7 cellular contexts compared by ENCODE assay signal in genomic region chr7:149284850-149285580, GRCh38.
A peak's percentile ranks its signal among the peaks of the same experiment; 100 is the strongest.
DNase-seq lines count a peak whose midpoint lies in the region; ATAC-seq and TF ChIP-seq lines count a peak whose summit lies in the region.

No MANE protein-coding gene starts in this region.

- H3K4me1 Mint-ChIP-seq in central memory CD8-positive, alpha-beta T cell: peaks cover 36% of the 10 kb centered on the region

- peak; percentile 94 for ATAC-seq in GM18505 (IDR thresholded peaks at IDR 0.05; ENCODE audit: unreplicated experiment)
- peak; percentile 97 for ATAC-seq in HG02938 (IDR thresholded peaks at IDR 0.05; ENCODE audit: unreplicated experiment)
- peak; percentile 93 for ATAC-seq in central memory CD8-positive, alpha-beta T cell (replicated peaks; ENCODE audit: extremely low read depth, poor library complexity, severe bottlenecking)

- H3K9me3 Mint-ChIP-seq in central memory CD8-positive, alpha-beta T cell: no peaks in the 10 kb centered on the region

- peak overlapping the region; percentile 75 for H3K27ac Mint-ChIP-seq in central memory CD8-positive, alpha-beta T cell (ENCODE audit: low read depth)

- peak; percentile 60 for TF ChIP-seq POLR2A in GM18505 (IDR thresholded peaks at IDR 0.05; ENCODE audit: borderline replicate concordance, extremely low read depth, insufficient read depth, insufficient read length)

- peak overlapping the region; percentile 83 for H3K4me3 Mint-ChIP-seq in central memory CD8-positive, alpha-beta T cell

- no peaks in the 10 kb centered on the region for H3K27me3 Mint-ChIP-seq in central memory CD8-positive, alpha-beta T cell

- H3K36me3 Mint-ChIP-seq in central memory CD8-positive, alpha-beta T cell (ENCODE audit: insufficient read depth): peaks cover 8% of the 10 kb centered on the region

- DNase-seq in NCI-H2081 (lab: John Stamatoyannopoulos, UW): peak; percentile 98 to 99
- DNase-seq in activated CD4-positive, CD25-positive, alpha-beta regulatory T cell (lab: John Stamatoyannopoulos, UW): peak; percentile 93 to 98 (median 97)
- DNase-seq in central memory CD8-positive, alpha-beta T cell (ENCODE audit: low spot score in 2 of 2): peak; percentile 95 to 97
- peak; percentile 87 for DNase-seq in iris pigment epithelial cell (ENCODE audit: low read depth)
- DNase-seq in stimulated activated CD4-positive, alpha-beta T cell treated with anti-CD3 and anti-CD28 coated beads, Interleukin-12 subunit alpha, Interleukin-12 subunit beta, amount 100 ng/mL, for 4 hours: peak; percentile 98

Comparison
In these comparisons a context has a peak if more than half of its experiments do, and no peak if none do; other contexts are left out.
1. Peak in every context shown above with its lines: DNase-seq and ATAC-seq.